Comparison of ENCODE assay signal across 8 cellular contexts in genomic region chr17:75131278-75132017, GRCh38. TPM values are rescaled to one million over a fixed set of nuclear protein-coding genes. Genes with fewer than 3 reads are reported as not detected.
DNase-seq lines count a peak whose midpoint lies in the region; ATAC-seq and TF ChIP-seq lines count a peak whose summit lies in the region.

TSS of gene NT5C (minus strand) at chr17:75131742. CDS start at chr17:75131707, 35 bp downstream.

- 1 to 2% methylated on average over 24 to 39 of the region's 82 CpGs for WGBS in tibial nerve, 2 donors

- peak within 1 kb of the TSS; percentile 88 for H3K27ac ChIP-seq in KOPT-K1 (ENCODE audit: low read depth, low read length, poor library complexity, severe bottlenecking)
- H3K27ac ChIP-seq in SJCRH30, result peak within 1 kb of the TSS; percentile 58
- H3K27ac ChIP-seq in neutrophil, result peak within 1 kb of the TSS; percentile 79
- peak within 1 kb of the TSS; percentile 75 to 93 (median 90) for H3K27ac ChIP-seq in tibial nerve

- H3K4me3 ChIP-seq in SJCRH30 (peak within 1 kb of the TSS; percentile 81), neutrophil (ENCODE audit: low read depth in 1 of 2, low read length in 1 of 2) (peak within 1 kb of the TSS; percentile 72 to 93), tibial nerve (peak within 1 kb of the TSS; percentile 72 to 81 (median 78))

- no peaks in the 10 kb centered on the region for H3K27me3 Mint-ChIP-seq in activated naive CD4-positive, alpha-beta T cell treated with anti-CD3 and anti-CD28 coated beads for 36 hours (ENCODE audit: low read depth)

- CTCF ChIA-PET in activated naive CD4-positive, alpha-beta T cell treated with anti-CD3 and anti-CD28 coated beads for 36 hours (lab: Charles Lee), result interaction anchor here (0.6 to 14.5 kb wide), 17 partner anchors 14 to 727 kb away, joined by 3 to 195 read pairs (median 3); partner anchors contain the start of gene MRPL58

- H3K27me3 ChIP-seq in SJCRH30 (no peaks in the 10 kb centered on the region), neutrophil (no peaks in the 10 kb centered on the region), tibial nerve (no peaks in the 10 kb centered on the region)

- peak within 1 kb of the TSS; percentile 86 for H3K27ac Mint-ChIP-seq in activated naive CD4-positive, alpha-beta T cell treated with anti-CD3 and anti-CD28 coated beads for 36 hours

- intact Hi-C loops in activated naive CD4-positive, alpha-beta T cell treated with anti-CD3 and anti-CD28 coated beads for 36 hours (cut with micrococcal nuclease), result loop anchor here (1.0 to 5.0 kb wide), 4 partner anchors 23 to 71 kb away; partner anchors contain the start of genes JPT1 and SUMO2

- peaks cover 6% of the 10 kb centered on the region for H3K36me3 Mint-ChIP-seq in activated naive CD4-positive, alpha-beta T cell treated with anti-CD3 and anti-CD28 coated beads for 36 hours (ENCODE audit: low read depth)

- peak within 1 kb of the TSS; percentile 85 for H3K4me3 Mint-ChIP-seq in activated naive CD4-positive, alpha-beta T cell treated with anti-CD3 and anti-CD28 coated beads for 36 hours

- DNase-seq in SJCRH30 (peak; percentile 94), germinal center (ENCODE audit: low spot score) (peak; percentile 85), tibial nerve (ENCODE audit: low spot score in 2 of 2) (peak; percentile 59 to 68)
- peak; percentile 71 for DNase-seq in activated naive CD4-positive, alpha-beta T cell treated with anti-CD3 and anti-CD28 coated beads for 36 hours

- peak; percentile 37 to 49 for TF ChIP-seq POLR2A in tibial nerve (IDR thresholded peaks at IDR 0.05)

- H3K36me3 ChIP-seq in ES-I3 (ENCODE audit: insufficient read depth, low read length) (peaks cover 18% of the 10 kb centered on the region), KOPT-K1 (ENCODE audit: insufficient read depth, low read length) (peaks cover 47% of the 10 kb centered on the region), SJCRH30 (peaks cover 8% of the 10 kb centered on the region), neutrophil (peaks cover 45% of the 10 kb centered on the region), tibial nerve (peaks cover 0 to 25% (median 0%) of the 10 kb centered on the region in 3 donors)

- TF ChIP-seq EP300 in tibial nerve (IDR thresholded peaks at IDR 0.05), result no peak

- peak within 1 kb of the TSS; percentile 95 for H3K9ac ChIP-seq in ES-I3 (ENCODE audit: low read depth, low read length)

- H3K4me1 ChIP-seq in ES-I3 (ENCODE audit: insufficient read depth, low read length) (no peaks in the 10 kb centered on the region; the same call in 1 of the 2 replicates), SJCRH30 (no peaks in the 10 kb centered on the region), neutrophil (ENCODE audit: control insufficient read depth in 1 of 2, insufficient read depth in 1 of 2, low read depth in 1 of 2, low read length in 1 of 2) (peaks cover 25 to 33% of the 10 kb centered on the region in 2 experiments), tibial nerve (peaks cover 0 to 19% (median 6%) of the 10 kb centered on the region in 4 donors)

- H3K9me3 ChIP-seq in ES-I3 (ENCODE audit: control insufficient read depth, insufficient read depth, low read length) (no peaks in the 10 kb centered on the region), KOPT-K1 (ENCODE audit: insufficient read depth, low read length, poor library complexity, severe bottlenecking) (no peaks in the 10 kb centered on the region), SJCRH30 (replicated peaks) (no peaks in the 10 kb centered on the region), neutrophil (no peaks in the 10 kb centered on the region), tibial nerve (no peaks in the 10 kb centered on the region)

- H3K9me3 Mint-ChIP-seq in activated naive CD4-positive, alpha-beta T cell treated with anti-CD3 and anti-CD28 coated beads for 36 hours, result no peaks in the 10 kb centered on the region

- ATAC-seq in GM21737 (IDR thresholded peaks at IDR 0.05; ENCODE audit: unreplicated experiment), result peak; percentile 77

- peaks cover 16% of the 10 kb centered on the region for H3K4me1 Mint-ChIP-seq in activated naive CD4-positive, alpha-beta T cell treated with anti-CD3 and anti-CD28 coated beads for 36 hours (ENCODE audit: low read depth)

- TF ChIP-seq CTCF in neutrophil (IDR thresholded peaks at IDR 0.05) (peak; percentile 71), tibial nerve (IDR thresholded peaks at IDR 0.05) (peak; percentile 58 to 88 (median 82))

RNA-seq across cellular contexts. Expression of gene NT5C, which starts in this region (rescaled TPM):
- total RNA-seq in SJCRH30 (2014; rRNA removed; shearing (Covaris generic)), result 34.5 and 36.0 TPM in 2 replicates
- total RNA-seq in activated naive CD4-positive, alpha-beta T cell treated with anti-CD3 and anti-CD28 coated beads for 36 hours, result 10 to 100 TPM; 49.7 to 55.2 TPM
- 100 to 1,000 TPM; 137 to 194 (median 166) TPM for total RNA-seq in tibial nerve

Comparison
In these comparisons a context has a peak if more than half of its experiments do, and no peak if none do; other contexts are left out.
1. Peak in every context shown above with its lines: DNase-seq, ATAC-seq, H3K4me3 ChIP-seq and H3K27ac ChIP-seq.